Comparison of ENCODE assay signal across 34 cellular contexts in the genomic region with DNA sequence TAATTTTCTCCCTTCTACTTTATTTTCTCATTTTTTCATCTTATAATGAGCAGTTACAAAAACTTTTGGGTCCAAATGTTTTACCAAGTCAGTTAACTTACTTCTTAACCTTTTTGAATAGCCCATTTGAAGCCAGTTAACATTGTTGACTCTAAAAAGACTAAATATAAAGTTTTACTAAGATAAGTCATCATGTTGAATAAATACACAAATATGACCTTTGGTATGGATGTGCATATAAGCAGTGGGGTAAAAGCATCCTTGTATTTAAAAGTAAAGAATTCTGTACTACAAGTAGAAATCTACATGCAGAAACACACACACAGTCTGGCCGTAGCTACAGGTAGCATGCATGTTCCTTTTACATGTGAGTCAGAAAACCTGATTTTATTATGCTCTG.
"Had no signal": no experiment of that assay in that cellular context is flagged by ENCODE, and none has a peak within 500 bp of the region (broad histone marks: within the 10 kb centered on the region; RNA-seq: fewer than 3 reads in every experiment).

No MANE protein-coding gene starts in this region.

- H3K27me3 Mint-ChIP-seq: activated B cell treated with CpG ODN at 0.5 μM for 24 hours; activated CD4-positive, alpha-beta memory T cell treated with anti-CD3 and anti-CD28 coated beads for 36 hours; activated CD4-positive, alpha-beta T cell treated with anti-CD3 and anti-CD28 coated beads, Interleukin-2, amount 10 ng/mL, durations not matched to agents 24 days and 14 days; activated CD8-positive, alpha-beta T cell treated with anti-CD3 and anti-CD28 coated beads for 36 hours; activated naive CD8-positive, alpha-beta T cell treated with anti-CD3 and anti-CD28 coated beads for 36 hours; activated T-helper 17 cell treated with anti-CD3 and anti-CD28 coated beads, Interleukin-2, amount 50 U/mL, for 72 hours; brain; central memory CD8-positive, alpha-beta T cell had no signal

- H3K27me3 ChIP-seq: ascending aorta, cardiac muscle cell had no signal

- H3K4me3 ChIP-seq: ascending aorta, cardiac muscle cell had no signal

- H3K4me1 Mint-ChIP-seq: activated B cell treated with CpG ODN at 0.5 μM for 24 hours; activated CD4-positive, alpha-beta T cell treated with anti-CD3 and anti-CD28 coated beads, Interleukin-2, amount 10 ng/mL, durations not matched to agents 24 days and 14 days; activated naive CD8-positive, alpha-beta T cell treated with anti-CD3 and anti-CD28 coated beads for 36 hours; activated T-helper 17 cell treated with anti-CD3 and anti-CD28 coated beads, Interleukin-2, amount 50 U/mL, for 72 hours; brain; central memory CD8-positive, alpha-beta T cell had no signal

- DNase-seq: activated B cell treated with CpG ODN at 0.5 μM for 24 hours; activated CD4-positive, alpha-beta memory T cell treated with anti-CD3 and anti-CD28 coated beads for 36 hours; activated CD4-positive, alpha-beta T cell treated with anti-CD3 and anti-CD28 coated beads for 4 hours; activated CD4-positive, alpha-beta T cell treated with anti-CD3 and anti-CD28 coated beads, Interleukin-2, amount 10 ng/mL, durations not matched to agents 24 days and 14 days; activated CD4-positive, alpha-beta T cell treated with anti-CD3 and anti-CD28 coated beads, Interleukin-2, amount 50 U/mL, for 1 hour; activated CD4-positive, alpha-beta T cell treated with anti-CD3 and anti-CD28 coated beads, Interleukin-2, amount 50 U/mL, for 4 hours; activated CD4-positive, CD25-positive, alpha-beta regulatory T cell treated with anti-CD3 and anti-CD28 coated beads, Interleukin-2, amount 50 U/mL, for 72 hours; activated CD8-positive, alpha-beta memory T cell treated with anti-CD3 and anti-CD28 coated beads, Interleukin-2, amount 50 U/mL, for 4 hours; activated CD8-positive, alpha-beta T cell treated with anti-CD3 and anti-CD28 coated beads for 36 hours; activated effector memory CD4-positive, alpha-beta T cell treated with anti-CD3 and anti-CD28 coated beads, Interleukin-2, amount 50 U/mL, for 16 hours; activated gamma-delta T cell treated with Interleukin-2 at 50 U/mL for 16 hours; activated naive CD4-positive, alpha-beta T cell; activated naive CD4-positive, alpha-beta T cell treated with anti-CD3 and anti-CD28 coated beads for 36 hours; activated naive CD4-positive, alpha-beta T cell treated with anti-CD3 and anti-CD28 coated beads, Interleukin-2, amount 50 U/mL, for 16 hours; activated naive CD8-positive, alpha-beta T cell treated with anti-CD3 and anti-CD28 coated beads for 36 hours; activated T-cell treated with anti-CD3 and anti-CD28 coated beads for 4 hours; activated T-cell treated with anti-CD3 and anti-CD28 coated beads, Interleukin-2, amount 50 U/mL, for 1 hour; activated T-cell treated with anti-CD3 and anti-CD28 coated beads, Interleukin-2, amount 50 U/mL, for 4 hours; activated T-cell treated with anti-CD3 and anti-CD28 coated beads, Interleukin-2, amount 50 U/mL, for 72 hours; amygdala; anterior cingulate cortex; caudate nucleus; cerebellar nuclear complex; T-helper 2 cell; T-helper 9 cell had no signal

- H3K36me3 Mint-ChIP-seq: activated CD4-positive, alpha-beta memory T cell treated with anti-CD3 and anti-CD28 coated beads for 36 hours; activated naive CD4-positive, alpha-beta T cell treated with anti-CD3 and anti-CD28 coated beads, Interleukin-2, amount 50 U/mL, for 72 hours; activated naive CD8-positive, alpha-beta T cell treated with anti-CD3 and anti-CD28 coated beads for 36 hours; brain had no signal

- H3K9me3 Mint-ChIP-seq: activated B cell treated with CpG ODN at 0.5 μM for 24 hours; activated CD4-positive, alpha-beta memory T cell treated with anti-CD3 and anti-CD28 coated beads for 36 hours; activated CD4-positive, alpha-beta T cell treated with anti-CD3 and anti-CD28 coated beads, Interleukin-2, amount 10 ng/mL, durations not matched to agents 24 days and 14 days; activated CD8-positive, alpha-beta T cell treated with anti-CD3 and anti-CD28 coated beads for 36 hours; activated naive CD4-positive, alpha-beta T cell treated with anti-CD3 and anti-CD28 coated beads for 36 hours; activated naive CD4-positive, alpha-beta T cell treated with anti-CD3 and anti-CD28 coated beads, Interleukin-2, amount 50 U/mL, for 72 hours; activated naive CD8-positive, alpha-beta T cell treated with anti-CD3 and anti-CD28 coated beads for 36 hours; activated T-cell treated with anti-CD3 and anti-CD28 coated beads, Interleukin-2, amount 50 U/mL, for 4 hours; activated T-cell treated with anti-CD3 and anti-CD28 coated beads, Interleukin-2, amount 50 U/mL, for 72 hours; activated T-helper 1 cell treated with anti-CD3 and anti-CD28 coated beads, Interleukin-12 subunit alpha, Interleukin-12 subunit beta, Interleukin-2, Interleukin-4 antibody, amounts not matched to agents 30 ng/mL and 10 ng/mL and 1 ng/mL, durations not matched to agents 14 hours and 24 hours and 36 hours; activated T-helper 17 cell treated with anti-CD3 and anti-CD28 coated beads, Interleukin-2, amount 50 U/mL, for 72 hours; brain; central memory CD8-positive, alpha-beta T cell; T-helper 1 cell treated with Interleukin-12 subunit alpha and Interleukin-12 subunit beta and Interleukin-4 antibody, amounts not matched to agents 30 μg/mL and 1 μg/mL, for 36 hours; T-helper 2 cell treated with Interferon-gamma antibody and Interleukin-4, amounts not matched to agents 5 μg/mL and 100 μg/mL, for 36 hours had no signal

- H3K36me3 ChIP-seq: ascending aorta, cardiac muscle cell had no signal

- H3K27ac Mint-ChIP-seq: activated B cell treated with CpG ODN at 0.5 μM for 24 hours; activated CD4-positive, alpha-beta memory T cell treated with anti-CD3 and anti-CD28 coated beads for 36 hours; activated CD4-positive, alpha-beta T cell treated with anti-CD3 and anti-CD28 coated beads, Interleukin-2, amount 10 ng/mL, durations not matched to agents 24 days and 14 days; activated CD8-positive, alpha-beta T cell treated with anti-CD3 and anti-CD28 coated beads for 36 hours; activated naive CD4-positive, alpha-beta T cell treated with anti-CD3 and anti-CD28 coated beads for 36 hours; activated naive CD4-positive, alpha-beta T cell treated with anti-CD3 and anti-CD28 coated beads, Interleukin-2, amount 50 U/mL, for 72 hours; activated naive CD8-positive, alpha-beta T cell treated with anti-CD3 and anti-CD28 coated beads for 36 hours; activated T-cell treated with anti-CD3 and anti-CD28 coated beads, Interleukin-2, amount 50 U/mL, for 72 hours; activated T-helper 1 cell treated with anti-CD3 and anti-CD28 coated beads, Interleukin-12 subunit alpha, Interleukin-12 subunit beta, Interleukin-2, Interleukin-4 antibody, amounts not matched to agents 30 ng/mL and 10 ng/mL and 1 ng/mL, durations not matched to agents 14 hours and 24 hours and 36 hours; activated T-helper 17 cell treated with anti-CD3 and anti-CD28 coated beads, Interleukin-2, amount 50 U/mL, for 72 hours; brain; T-helper 1 cell treated with Interleukin-12 subunit alpha and Interleukin-12 subunit beta and Interleukin-4 antibody, amounts not matched to agents 30 μg/mL and 1 μg/mL, for 36 hours; T-helper 2 cell treated with Interferon-gamma antibody and Interleukin-4, amounts not matched to agents 5 μg/mL and 100 μg/mL, for 36 hours had no signal

- H3K27ac ChIP-seq: ascending aorta, cardiac muscle cell had no signal

- ATAC-seq: activated CD8-positive, alpha-beta T cell treated with anti-CD3 and anti-CD28 coated beads for 36 hours; activated naive CD4-positive, alpha-beta T cell treated with anti-CD3 and anti-CD28 coated beads, Interleukin-2, amount 50 U/mL, for 72 hours; activated T-cell treated with anti-CD3 and anti-CD28 coated beads, Interleukin-2, amount 50 U/mL, for 4 hours; activated T-cell treated with anti-CD3 and anti-CD28 coated beads, Interleukin-2, amount 50 U/mL, for 72 hours; activated T-helper 17 cell treated with anti-CD3 and anti-CD28 coated beads, Interleukin-2, amount 50 U/mL, for 72 hours had no signal

- H3K9me3 ChIP-seq: ascending aorta had no signal

- H3K4me1 ChIP-seq: ascending aorta had no signal

- H3K4me3 Mint-ChIP-seq: activated B cell treated with CpG ODN at 0.5 μM for 24 hours; activated CD4-positive, alpha-beta memory T cell treated with anti-CD3 and anti-CD28 coated beads for 36 hours; activated CD4-positive, alpha-beta T cell treated with anti-CD3 and anti-CD28 coated beads, Interleukin-2, amount 10 ng/mL, durations not matched to agents 24 days and 14 days; activated CD8-positive, alpha-beta T cell treated with anti-CD3 and anti-CD28 coated beads for 36 hours; activated naive CD4-positive, alpha-beta T cell treated with anti-CD3 and anti-CD28 coated beads for 36 hours; activated naive CD8-positive, alpha-beta T cell treated with anti-CD3 and anti-CD28 coated beads for 36 hours; activated T-cell treated with anti-CD3 and anti-CD28 coated beads, Interleukin-2, amount 50 U/mL, for 4 hours; activated T-cell treated with anti-CD3 and anti-CD28 coated beads, Interleukin-2, amount 50 U/mL, for 72 hours; activated T-helper 1 cell treated with anti-CD3 and anti-CD28 coated beads, Interleukin-12 subunit alpha, Interleukin-12 subunit beta, Interleukin-2, Interleukin-4 antibody, amounts not matched to agents 30 ng/mL and 10 ng/mL and 1 ng/mL, durations not matched to agents 14 hours and 24 hours and 36 hours; activated T-helper 17 cell treated with anti-CD3 and anti-CD28 coated beads, Interleukin-2, amount 50 U/mL, for 72 hours; brain; central memory CD8-positive, alpha-beta T cell; T-helper 1 cell treated with Interleukin-12 subunit alpha and Interleukin-12 subunit beta and Interleukin-4 antibody, amounts not matched to agents 30 μg/mL and 1 μg/mL, for 36 hours; T-helper 2 cell treated with Interferon-gamma antibody and Interleukin-4, amounts not matched to agents 5 μg/mL and 100 μg/mL, for 36 hours had no signal
